In the genomic region with DNA sequence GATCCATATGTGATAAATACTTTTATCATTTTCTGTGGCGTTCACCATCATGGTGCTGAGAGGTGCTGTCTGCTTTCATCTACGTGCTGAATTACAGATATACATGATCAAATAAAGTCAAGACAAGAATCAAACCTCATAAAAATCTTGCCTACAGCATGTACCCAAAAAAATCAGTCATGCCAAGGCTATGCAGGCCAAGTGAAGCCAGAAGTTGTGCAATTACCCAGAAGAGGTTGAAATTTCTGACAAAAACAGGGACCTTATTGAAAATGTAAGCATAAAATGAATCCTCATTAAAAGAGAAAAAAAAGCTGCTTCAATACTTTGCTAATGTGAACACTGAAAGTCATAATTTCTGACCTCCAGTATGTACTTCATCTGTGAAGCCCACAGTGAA, we compare ENCODE assay signal across 20 cellular contexts.
"Had no signal": no experiment of that assay in that cellular context is flagged by ENCODE, and none has a peak within 500 bp of the region (broad histone marks: within the 10 kb centered on the region; RNA-seq: fewer than 3 reads in every experiment).

No MANE protein-coding gene starts in this region.

- H3K4me3 ChIP-seq: dorsolateral prefrontal cortex, heart left ventricle, mucosa of descending colon, psoas muscle, tibial nerve, upper lobe of right lung had no signal

- ATAC-seq: esophagus mucosa; heart left ventricle; left colon; mucosa of descending colon; naive thymus-derived CD8-positive, alpha-beta T cell; sciatic nerve; upper lobe of right lung had no signal

- H3K4me1 ChIP-seq: heart left ventricle, psoas muscle, upper lobe of right lung had no signal

- H3K36me3 ChIP-seq: heart left ventricle, neutrophil, tibial nerve, upper lobe of right lung had no signal

- H3K4me1 Mint-ChIP-seq: central memory CD8-positive, alpha-beta T cell had no signal

- H3K27me3 Mint-ChIP-seq: naive thymus-derived CD8-positive, alpha-beta T cell had no signal

- H3K27me3 ChIP-seq: dorsolateral prefrontal cortex, heart left ventricle, tibial nerve, upper lobe of right lung had no signal

- H3K9me3 Mint-ChIP-seq: central memory CD8-positive, alpha-beta T cell; naive thymus-derived CD8-positive, alpha-beta T cell had no signal

- H3K4me3 Mint-ChIP-seq: central memory CD8-positive, alpha-beta T cell; naive thymus-derived CD8-positive, alpha-beta T cell had no signal

- H3K27ac Mint-ChIP-seq: naive thymus-derived CD8-positive, alpha-beta T cell had no signal

- H3K9me3 ChIP-seq: heart left ventricle, mucosa of descending colon, neutrophil, psoas muscle, tibial nerve, upper lobe of right lung had no signal

- H3K27ac ChIP-seq: dorsolateral prefrontal cortex, neutrophil, psoas muscle, upper lobe of right lung had no signal

- DNase-seq: cortex of kidney; dorsolateral prefrontal cortex; effector CD8-positive, alpha-beta T cell; foreskin melanocyte; heart left ventricle; hippocampal formation; left colon; mucosa of descending colon; naive thymus-derived CD8-positive, alpha-beta T cell; psoas muscle; retina; small intestine; stimulated activated CD4-positive, alpha-beta T cell treated with anti-CD3 and anti-CD28 coated beads, Interleukin-12 subunit alpha, Interleukin-12 subunit beta, amount 100 ng/mL, for 4 hours; stimulated activated naive CD8-positive, alpha-beta T cell treated with anti-CD3 and anti-CD28 coated beads, Interleukin-15, Interleukin-2, amounts not matched to agents 100 U/mL and 50 U/mL, for 24 hours; upper lobe of right lung had no signal

- H3K36me3 Mint-ChIP-seq: naive thymus-derived CD8-positive, alpha-beta T cell had no signal
